Comparison of ENCODE assay signal across 17 cellular contexts in genomic region chr13:99124046-99124400, GRCh38.
DNase-seq lines count a peak whose midpoint lies in the region; ATAC-seq and TF ChIP-seq lines count a peak whose summit lies in the region.
"Had no signal": no experiment of that assay in that cellular context is flagged by ENCODE, and none has a peak within 500 bp of the region (broad histone marks: within the 10 kb centered on the region; RNA-seq: fewer than 3 reads in every experiment).

No MANE protein-coding gene starts in this region.

- peak overlapping the region; percentile 72 for H3K4me2 ChIP-seq in Loucy (ENCODE audit: low read depth, low read length, poor library complexity, severe bottlenecking)

- POLR2A ChIA-PET in activated CD8-positive, alpha-beta T cell treated with anti-CD3 and anti-CD28 coated beads for 36 hours (lab: Charles Lee) = interaction anchor here (0.6 to 1.2 kb wide), 4 partner anchors 37 to 85 kb away, joined by 3 to 4 read pairs (median 4); partner anchors contain the start of gene UBAC2
- POLR2A ChIA-PET in activated CD8-positive, alpha-beta T cell treated with anti-CD3 and anti-CD28 coated beads, Interleukin-2, amount 10 ng/mL, durations not matched to agents 7 days and 5 days (lab: Charles Lee) = interaction anchor here (0.7 kb wide), 1 partner anchor 1079 kb away, joined by 3 read pairs; no protein-coding TSS in a partner anchor

- H3K9me3 ChIP-seq in Loucy (ENCODE audit: insufficient read depth, low read depth, low read length) = no peaks in the 10 kb centered on the region
- H3K9me3 ChIP-seq in WERI-Rb-1 (ENCODE audit: severe bottlenecking) = no peaks in the 10 kb centered on the region
- H3K9me3 ChIP-seq in gastrocnemius medialis = no peaks in the 10 kb centered on the region

- peaks cover 2% of the 10 kb centered on the region for H3K27me3 Mint-ChIP-seq in activated CD8-positive, alpha-beta T cell treated with anti-CD3 and anti-CD28 coated beads for 36 hours
- peaks cover 3% of the 10 kb centered on the region for H3K27me3 Mint-ChIP-seq in activated CD8-positive, alpha-beta T cell treated with anti-CD3 and anti-CD28 coated beads, Interleukin-2, amount 10 ng/mL, durations not matched to agents 7 days and 5 days (ENCODE audit: low read depth)

- H3F3A ChIP-seq in Loucy (ENCODE audit: low read depth) = no peaks in the 10 kb centered on the region

- CTCF ChIA-PET in activated CD8-positive, alpha-beta T cell treated with anti-CD3 and anti-CD28 coated beads for 36 hours (lab: Charles Lee) = interaction anchor here (1.0 to 1.7 kb wide), 6 partner anchors 9 to 313 kb away, joined by 3 to 7 read pairs (median 4); no protein-coding TSS in a partner anchor
- CTCF ChIA-PET in activated CD8-positive, alpha-beta T cell treated with anti-CD3 and anti-CD28 coated beads, Interleukin-2, amount 10 ng/mL, durations not matched to agents 7 days and 5 days (lab: Charles Lee) = interaction anchor here (0.6 to 1.4 kb wide), 3 partner anchors 9 to 142 kb away, joined by 3 to 4 read pairs (median 3); no protein-coding TSS in a partner anchor

- H3K27me3 ChIP-seq in Loucy (ENCODE audit: insufficient read depth, low read length, poor library complexity, severe bottlenecking) (no peaks in the 10 kb centered on the region), WERI-Rb-1 (ENCODE audit: insufficient read depth, low read depth, severe bottlenecking) (no peaks in the 10 kb centered on the region), gastrocnemius medialis (no peaks in the 10 kb centered on the region)

- H3K4me3 ChIP-seq in Loucy (ENCODE audit: low read length, poor library complexity, severe bottlenecking) (no peak overlapping the region), WERI-Rb-1 (ENCODE audit: low read depth, low read length) (no peak overlapping the region), gastrocnemius medialis (no peak overlapping the region)

- H3K4me1 ChIP-seq in Loucy (ENCODE audit: insufficient read depth, low read length, poor library complexity, severe bottlenecking) (peaks cover 29% of the 10 kb centered on the region), gastrocnemius medialis (no peaks in the 10 kb centered on the region)

- H3K27ac ChIP-seq in WERI-Rb-1 = peak overlapping the region; percentile 54
- no peak overlapping the region for H3K27ac ChIP-seq in gastrocnemius medialis
- H3K27ac ChIP-seq: C4-2B had no signal

- intact Hi-C loops in activated CD8-positive, alpha-beta T cell treated with anti-CD3 and anti-CD28 coated beads for 36 hours (cut with micrococcal nuclease) = no loop called here
- intact Hi-C loops in gastrocnemius medialis (cut with DNase I; ENCODE audit: low total_unique reads) = no loop called here

- peaks cover 5% of the 10 kb centered on the region for H3K9me3 Mint-ChIP-seq in activated CD8-positive, alpha-beta T cell treated with anti-CD3 and anti-CD28 coated beads for 36 hours
- H3K9me3 Mint-ChIP-seq in activated CD8-positive, alpha-beta T cell treated with anti-CD3 and anti-CD28 coated beads, Interleukin-2, amount 10 ng/mL, durations not matched to agents 7 days and 5 days (ENCODE audit: insufficient read depth) = peaks cover 6% of the 10 kb centered on the region
- peaks cover 5% of the 10 kb centered on the region for H3K9me3 Mint-ChIP-seq in stimulated activated effector memory CD8-positive, alpha-beta T cell treated with anti-CD3 and anti-CD28 coated beads, Interleukin-12 subunit alpha, Interleukin-12 subunit beta, amount 100 ng/mL, for 72 hours

- no peaks in the 10 kb centered on the region for H4K20me1 ChIP-seq in Loucy (ENCODE audit: insufficient read depth, low read length, poor library complexity, severe bottlenecking)

- peak overlapping the region; percentile 78 for H3K27ac Mint-ChIP-seq in activated CD8-positive, alpha-beta T cell treated with anti-CD3 and anti-CD28 coated beads for 36 hours
- H3K27ac Mint-ChIP-seq in activated CD8-positive, alpha-beta T cell treated with anti-CD3 and anti-CD28 coated beads, Interleukin-2, amount 10 ng/mL, durations not matched to agents 7 days and 5 days = no peak overlapping the region
- no peak overlapping the region for H3K27ac Mint-ChIP-seq in stimulated activated effector memory CD8-positive, alpha-beta T cell treated with anti-CD3 and anti-CD28 coated beads, Interleukin-12 subunit alpha, Interleukin-12 subunit beta, amount 100 ng/mL, for 72 hours

- no peak for DNase-seq in activated CD8-positive, alpha-beta T cell treated with anti-CD3 and anti-CD28 coated beads for 36 hours
- no peak for DNase-seq in activated CD8-positive, alpha-beta T cell treated with anti-CD3 and anti-CD28 coated beads, Interleukin-2, amount 10 ng/mL, durations not matched to agents 7 days and 5 days
- peak; percentile 96 for DNase-seq in WERI-Rb-1
- no peak for DNase-seq in stimulated activated effector memory CD8-positive, alpha-beta T cell treated with anti-CD3 and anti-CD28 coated beads, Interleukin-12 subunit alpha, Interleukin-12 subunit beta, amount 100 ng/mL, for 72 hours (ENCODE audit: low spot score in 2 of 2)
- no peak for DNase-seq in gastrocnemius medialis
- no peak for DNase-seq in NCI-H1105 (lab: John Stamatoyannopoulos, UW)
- no peak for DNase-seq in islet precursor cell
- DNase-seq: 8988T; COR-L47; Karpas-422; NCI-H1417 treated with DMSO at 0.1 percent for 48 hours; NCI-H2029 treated with DMSO at 0.1 percent for 48 hours; NCI-H510A treated with DMSO at 0.1 percent for 48 hours; NK-92 treated with Interleukin-12 subunit alpha and Interleukin-12 subunit beta, amount 100 ng/mL, for 24 hours; PC-3 had no signal

- H2AFZ ChIP-seq in Loucy (ENCODE audit: low read length) = peak overlapping the region; percentile 79; the same call in 1 of the 2 replicates

- ATAC-seq in activated CD8-positive, alpha-beta T cell treated with anti-CD3 and anti-CD28 coated beads for 36 hours = no peak
- no peak for ATAC-seq in activated CD8-positive, alpha-beta T cell treated with anti-CD3 and anti-CD28 coated beads, Interleukin-2, amount 10 ng/mL, durations not matched to agents 7 days and 5 days
- ATAC-seq in stimulated activated effector memory CD8-positive, alpha-beta T cell treated with anti-CD3 and anti-CD28 coated beads, Interleukin-12 subunit alpha, Interleukin-12 subunit beta, amount 100 ng/mL, for 72 hours = no peak
- ATAC-seq in gastrocnemius medialis = no peak

- no peak for TF ChIP-seq CTCF in activated CD8-positive, alpha-beta T cell treated with anti-CD3 and anti-CD28 coated beads for 36 hours (IDR thresholded peaks at IDR 0.05)
- TF ChIP-seq CTCF in Loucy (conservative IDR thresholded peaks at IDR 0.05; ENCODE audit: low read length) (no peak), WERI-Rb-1 (IDR thresholded peaks at IDR 0.05; ENCODE audit: low read depth, low read length) (no peak), gastrocnemius medialis (IDR thresholded peaks at IDR 0.05 in 4 of 5, conservative IDR thresholded peaks at IDR 0.05 in 1 of 5) (no peak)

- no peaks in the 10 kb centered on the region for H3K79me2 ChIP-seq in Loucy (ENCODE audit: insufficient read depth, low read length)

- in situ Hi-C loops in gastrocnemius medialis (cut with MboI; ENCODE audit: low sequenced_read_pairs in 4 of 4) = no loop called here

- H3K36me3 Mint-ChIP-seq in activated CD8-positive, alpha-beta T cell treated with anti-CD3 and anti-CD28 coated beads for 36 hours (ENCODE audit: low read depth) = peaks cover 5% of the 10 kb centered on the region
- H3K36me3 Mint-ChIP-seq in activated CD8-positive, alpha-beta T cell treated with anti-CD3 and anti-CD28 coated beads, Interleukin-2, amount 10 ng/mL, durations not matched to agents 7 days and 5 days (ENCODE audit: low read depth) = peaks cover 3% of the 10 kb centered on the region
- no peaks in the 10 kb centered on the region for H3K36me3 Mint-ChIP-seq in stimulated activated effector memory CD8-positive, alpha-beta T cell treated with anti-CD3 and anti-CD28 coated beads, Interleukin-12 subunit alpha, Interleukin-12 subunit beta, amount 100 ng/mL, for 72 hours

- peak overlapping the region; percentile 66 for H3K9ac ChIP-seq in Loucy (ENCODE audit: low read depth, low read length, poor library complexity, severe bottlenecking)

- no peak for TF ChIP-seq POLR2A in gastrocnemius medialis (IDR thresholded peaks at IDR 0.05)

- H3K4me1 Mint-ChIP-seq in activated CD8-positive, alpha-beta T cell treated with anti-CD3 and anti-CD28 coated beads for 36 hours (ENCODE audit: low read depth) = peaks cover 45% of the 10 kb centered on the region
- H3K4me1 Mint-ChIP-seq in activated CD8-positive, alpha-beta T cell treated with anti-CD3 and anti-CD28 coated beads, Interleukin-2, amount 10 ng/mL, durations not matched to agents 7 days and 5 days (ENCODE audit: low read depth) = peaks cover 31% of the 10 kb centered on the region
- H3K4me1 Mint-ChIP-seq in stimulated activated effector memory CD8-positive, alpha-beta T cell treated with anti-CD3 and anti-CD28 coated beads, Interleukin-12 subunit alpha, Interleukin-12 subunit beta, amount 100 ng/mL, for 72 hours = peaks cover 44% of the 10 kb centered on the region

- no peaks in the 10 kb centered on the region for H3K36me3 ChIP-seq in Loucy (ENCODE audit: insufficient read depth, low read length)
- H3K36me3 ChIP-seq in WERI-Rb-1 = no peaks in the 10 kb centered on the region
- no peaks in the 10 kb centered on the region for H3K36me3 ChIP-seq in gastrocnemius medialis

- H3K9me2 ChIP-seq in Loucy (replicated peaks; ENCODE audit: low read depth, low read length) = no peaks in the 10 kb centered on the region

- no peak overlapping the region for H3K4me3 Mint-ChIP-seq in activated CD8-positive, alpha-beta T cell treated with anti-CD3 and anti-CD28 coated beads for 36 hours
- H3K4me3 Mint-ChIP-seq in activated CD8-positive, alpha-beta T cell treated with anti-CD3 and anti-CD28 coated beads, Interleukin-2, amount 10 ng/mL, durations not matched to agents 7 days and 5 days = no peak overlapping the region
- peak overlapping the region; percentile 46 for H3K4me3 Mint-ChIP-seq in stimulated activated effector memory CD8-positive, alpha-beta T cell treated with anti-CD3 and anti-CD28 coated beads, Interleukin-12 subunit alpha, Interleukin-12 subunit beta, amount 100 ng/mL, for 72 hours
